In genomic region chr3:134311693-134312071, GRCh38 we compare ENCODE assay signal across 15 cellular contexts.
A peak's percentile ranks its signal among the peaks of the same experiment; 100 is the strongest.
DNase-seq lines count a peak whose midpoint lies in the region; ATAC-seq and TF ChIP-seq lines count a peak whose summit lies in the region.
"Had no signal": no experiment of that assay in that cellular context is flagged by ENCODE, and none has a peak within 500 bp of the region (broad histone marks: within the 10 kb centered on the region; RNA-seq: fewer than 3 reads in every experiment).

No MANE protein-coding gene starts in this region.

- H3K9me3 ChIP-seq in body of pancreas, result no peaks in the 10 kb centered on the region
- H3K9me3 ChIP-seq in lower lobe of right lung, result no peaks in the 10 kb centered on the region
- H3K9me3 ChIP-seq in suprapubic skin, result no peaks in the 10 kb centered on the region
- H3K9me3 ChIP-seq in naive thymus-derived CD4-positive, alpha-beta T cell (ENCODE audit: control insufficient read depth in 2 of 3, low read length in 3 of 3), result no peaks in the 10 kb centered on the region

- no peaks in the 10 kb centered on the region for H3K36me3 ChIP-seq in body of pancreas (replicated peaks in 1 of 2; ENCODE audit: insufficient read depth in 1 of 2, low read depth in 2 of 2)
- no peaks in the 10 kb centered on the region for H3K36me3 ChIP-seq in lower lobe of right lung
- no peaks in the 10 kb centered on the region for H3K36me3 ChIP-seq in suprapubic skin
- no peaks in the 10 kb centered on the region for H3K36me3 ChIP-seq in naive thymus-derived CD4-positive, alpha-beta T cell (ENCODE audit: control insufficient read depth in 2 of 3, insufficient read depth in 3 of 3, low read length in 3 of 3)

- CTCF ChIA-PET in naive thymus-derived CD4-positive, alpha-beta T cell (lab: Charles Lee), result interaction anchor here (0.9 kb wide), 1 partner anchor 162 kb away, joined by 3 read pairs; no protein-coding TSS in a partner anchor

- H3K36me3 Mint-ChIP-seq in HFFc6 (ENCODE audit: low read depth), result no peaks in the 10 kb centered on the region
- no peaks in the 10 kb centered on the region for H3K36me3 Mint-ChIP-seq in naive thymus-derived CD4-positive, alpha-beta T cell
- H3K36me3 Mint-ChIP-seq: WTC11 had no signal

- TF ChIP-seq POLR2A in body of pancreas (IDR thresholded peaks at IDR 0.05), result no peak
- TF ChIP-seq POLR2A in suprapubic skin (IDR thresholded peaks at IDR 0.05), result no peak

- H3K4me1 Mint-ChIP-seq in HFFc6 (ENCODE audit: low read depth), result peaks cover 78% of the 10 kb centered on the region
- peaks cover 0 to 10% (median 5%) of the 10 kb centered on the region in 7 donors for H3K4me1 Mint-ChIP-seq in naive thymus-derived CD4-positive, alpha-beta T cell

- TF ChIP-seq CTCF in HFFc6 (IDR thresholded peaks at IDR 0.05) (no peak), body of pancreas (IDR thresholded peaks at IDR 0.05) (no peak), lower lobe of right lung (IDR thresholded peaks at IDR 0.05) (no peak), suprapubic skin (IDR thresholded peaks at IDR 0.05) (no peak)

- H3K27ac ChIP-seq in body of pancreas, result peak overlapping the region; percentile 84 to 94 (median 88)
- H3K27ac ChIP-seq in lower lobe of right lung, result peak overlapping the region; percentile 96
- peak overlapping the region; percentile 92 for H3K27ac ChIP-seq in suprapubic skin
- no peak overlapping the region for H3K27ac ChIP-seq in naive thymus-derived CD4-positive, alpha-beta T cell (ENCODE audit: low read depth, low read length)
- H3K27ac ChIP-seq: C4-2B, SK-N-MC had no signal

- H3K9me3 Mint-ChIP-seq in HFFc6, result no peaks in the 10 kb centered on the region
- H3K9me3 Mint-ChIP-seq in naive thymus-derived CD4-positive, alpha-beta T cell, result peaks cover 0 to 2% (median 0%) of the 10 kb centered on the region in 11 donors
- H3K9me3 Mint-ChIP-seq: activated naive CD8-positive, alpha-beta T cell treated with anti-CD3 and anti-CD28 coated beads, Interleukin-2, amount 50 U/mL, for 24 hours; WTC11 had no signal

- peaks cover 2% of the 10 kb centered on the region for H3K27me3 Mint-ChIP-seq in HFFc6 (ENCODE audit: insufficient read depth)
- H3K27me3 Mint-ChIP-seq in naive thymus-derived CD4-positive, alpha-beta T cell, result peaks cover 27 to 62% (median 40%) of the 10 kb centered on the region in 5 donors

- H3K4me1 ChIP-seq in body of pancreas (peaks cover 64% of the 10 kb centered on the region), lower lobe of right lung (peaks cover 77% of the 10 kb centered on the region), suprapubic skin (peaks cover 76% of the 10 kb centered on the region)
- H3K4me1 ChIP-seq in naive thymus-derived CD4-positive, alpha-beta T cell (ENCODE audit: control insufficient read depth in 2 of 2, insufficient read depth in 2 of 2, low read length in 2 of 2), result no peaks in the 10 kb centered on the region

- H3K27me3 ChIP-seq in body of pancreas, result no peaks in the 10 kb centered on the region
- peaks cover 3% of the 10 kb centered on the region for H3K27me3 ChIP-seq in lower lobe of right lung (ENCODE audit: low read depth)
- no peaks in the 10 kb centered on the region for H3K27me3 ChIP-seq in suprapubic skin
- no peaks in the 10 kb centered on the region for H3K27me3 ChIP-seq in naive thymus-derived CD4-positive, alpha-beta T cell (ENCODE audit: control insufficient read depth in 2 of 2, insufficient read depth in 2 of 2, low read length in 2 of 2)

- no peak overlapping the region for H3K4me3 Mint-ChIP-seq in HFFc6
- no peak overlapping the region for H3K4me3 Mint-ChIP-seq in naive thymus-derived CD4-positive, alpha-beta T cell
- H3K4me3 Mint-ChIP-seq: activated naive CD8-positive, alpha-beta T cell treated with anti-CD3 and anti-CD28 coated beads, Interleukin-2, amount 50 U/mL, for 24 hours; WTC11 had no signal

- ATAC-seq in body of pancreas (no peak), lower lobe of right lung (no peak)
- no peak for ATAC-seq in naive thymus-derived CD4-positive, alpha-beta T cell
- ATAC-seq: activated naive CD8-positive, alpha-beta T cell treated with anti-CD3 and anti-CD28 coated beads, Interleukin-2, amount 50 U/mL, for 24 hours; WTC11 had no signal

- intact Hi-C loops in body of pancreas (cut with DNase I), result no loop called here
- intact Hi-C loops in lower lobe of right lung (cut with DNase I), result loop anchor here (10.0 kb wide), 1 partner anchor 53 kb away; no protein-coding TSS in a partner anchor
- intact Hi-C loops in naive thymus-derived CD4-positive, alpha-beta T cell (cut with micrococcal nuclease), result no loop called here

- 63 to 68% methylated on average over 5 of the region's 5 CpGs for WGBS in body of pancreas, 2 donors
- 39% methylated on average over 5 of the region's 5 CpGs for WGBS in suprapubic skin

- TF ChIP-seq EP300 in suprapubic skin (IDR thresholded peaks at IDR 0.05), result no peak

- no peak for DNase-seq in HFFc6
- no peak for DNase-seq in body of pancreas
- DNase-seq in lower lobe of right lung, result no peak
- no peak for DNase-seq in suprapubic skin (ENCODE audit: low spot score in 2 of 2)
- no peak for DNase-seq in anterior cingulate cortex (lab: John Stamatoyannopoulos, UW)
- DNase-seq in GDM1 (lab: John Stamatoyannopoulos, UW), result no peak
- no peak for DNase-seq in COLO829 (ENCODE audit: low spot score)
- DNase-seq in naive thymus-derived CD4-positive, alpha-beta T cell, result no peak
- DNase-seq: activated naive CD8-positive, alpha-beta T cell treated with anti-CD3 and anti-CD28 coated beads, Interleukin-2, amount 50 U/mL, for 24 hours; activated T-cell treated with anti-CD3 and anti-CD28 coated beads for 4 hours; NCI-H1930; NK-92 treated with Interleukin-12 subunit alpha and Interleukin-12 subunit beta, amount 100 ng/mL, for 24 hours had no signal

- peak overlapping the region; percentile 83 for H3K27ac Mint-ChIP-seq in HFFc6
- H3K27ac Mint-ChIP-seq in naive thymus-derived CD4-positive, alpha-beta T cell, result no peak overlapping the region
- H3K27ac Mint-ChIP-seq: activated naive CD8-positive, alpha-beta T cell treated with anti-CD3 and anti-CD28 coated beads, Interleukin-2, amount 50 U/mL, for 24 hours; WTC11 had no signal

- POLR2A ChIA-PET in naive thymus-derived CD4-positive, alpha-beta T cell (lab: Charles Lee), result no interaction called here

- no peak overlapping the region for H3K4me3 ChIP-seq in body of pancreas
- H3K4me3 ChIP-seq in lower lobe of right lung, result no peak overlapping the region
- H3K4me3 ChIP-seq in suprapubic skin, result no peak overlapping the region
- H3K4me3 ChIP-seq in naive thymus-derived CD4-positive, alpha-beta T cell (ENCODE audit: low read length), result no peak overlapping the region
- H3K4me3 ChIP-seq: SK-N-MC had no signal
